14 cellular contexts compared by ENCODE assay signal in the genomic region with DNA sequence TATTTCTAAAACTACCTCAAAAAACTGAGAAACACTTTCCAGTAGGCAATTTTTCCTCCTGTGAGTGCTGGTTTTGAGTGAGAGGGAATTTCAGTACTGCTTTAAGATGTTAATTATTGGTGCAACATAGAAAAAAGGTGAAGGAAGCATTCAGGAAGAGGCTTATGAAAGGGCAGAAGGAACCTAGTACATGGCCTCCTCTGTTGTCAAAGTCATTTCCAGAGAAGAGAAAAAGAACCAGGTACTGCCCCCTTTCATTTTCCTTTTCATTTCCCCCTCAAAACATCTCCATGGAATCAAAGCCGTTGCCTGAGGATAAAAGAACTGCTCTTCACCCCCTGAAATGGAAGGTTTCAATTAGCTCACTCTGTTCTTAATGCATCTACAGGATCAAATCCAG. TPM values are rescaled to one million over a fixed set of nuclear protein-coding genes. Genes with fewer than 3 reads are reported as not detected.
DNase-seq lines count a peak whose midpoint lies in the region; ATAC-seq, FAIRE-seq and TF ChIP-seq lines count a peak whose summit lies in the region.
"Had no signal": no experiment of that assay in that cellular context is flagged by ENCODE, and none has a peak within 500 bp of the region (broad histone marks: within the 10 kb centered on the region; RNA-seq: fewer than 3 reads in every experiment).

No MANE protein-coding gene starts in this region.

- peaks cover 2 to 6% of the 10 kb centered on the region in 2 donors for H3K36me3 Mint-ChIP-seq in activated T-cell treated with anti-CD3 and anti-CD28 coated beads, Interleukin-2, amount 50 U/mL, for 72 hours (ENCODE audit: insufficient read depth in 2 of 2)

- H3K9me3 Mint-ChIP-seq in activated T-cell treated with anti-CD3 and anti-CD28 coated beads, Interleukin-2, amount 50 U/mL, for 72 hours: no peaks in the 10 kb centered on the region

- H3K4me3 Mint-ChIP-seq in activated T-cell treated with anti-CD3 and anti-CD28 coated beads, Interleukin-2, amount 50 U/mL, for 72 hours: peak overlapping the region in 1 of 2 donors; percentile 27

- H3K4me1 Mint-ChIP-seq in activated T-cell treated with anti-CD3 and anti-CD28 coated beads, Interleukin-2, amount 50 U/mL, for 72 hours (ENCODE audit: low read depth): peaks cover 45% of the 10 kb centered on the region

- TF ChIP-seq RAD21 in HepG2 (CRISPR knock-in tag; IDR thresholded peaks at IDR 0.05): no peak

- no peak for TF ChIP-seq CTCF in endothelial cell of umbilical vein (IDR thresholded peaks at IDR 0.05; ENCODE audit: extremely low read depth in 1 of 2, insufficient read depth in 1 of 2, low read depth in 1 of 2, low read length in 2 of 2)
- no peak for TF ChIP-seq CTCF in HepG2 (CRISPR knock-in tag; IDR thresholded peaks at IDR 0.05)

- H3K27me3 Mint-ChIP-seq in activated T-cell treated with anti-CD3 and anti-CD28 coated beads, Interleukin-2, amount 50 U/mL, for 72 hours (ENCODE audit: low read depth): no peaks in the 10 kb centered on the region

- H4K20me1 ChIP-seq in endothelial cell of umbilical vein (replicated peaks; ENCODE audit: control insufficient read depth, extremely low read depth, insufficient read depth, low read length): no peaks in the 10 kb centered on the region
- no peaks in the 10 kb centered on the region for H4K20me1 ChIP-seq in HepG2 (ENCODE audit: insufficient read depth, low read length)

- H3K4me1 ChIP-seq in endothelial cell of umbilical vein (ENCODE audit: control insufficient read depth, extremely low read depth, insufficient read depth, low read length): peaks cover 46% of the 10 kb centered on the region
- no peaks in the 10 kb centered on the region for H3K4me1 ChIP-seq in HepG2 (ENCODE audit: insufficient read depth, low read length)
- H3K4me1 ChIP-seq in effector memory CD4-positive, alpha-beta T cell (ENCODE audit: control insufficient read depth, insufficient read depth, low read length, poor library complexity, severe bottlenecking): no peaks in the 10 kb centered on the region

- H3K27me3 ChIP-seq in endothelial cell of umbilical vein (ENCODE audit: control insufficient read depth in 2 of 2, insufficient read depth in 2 of 2, low read length in 2 of 2): no peaks in the 10 kb centered on the region
- no peaks in the 10 kb centered on the region for H3K27me3 ChIP-seq in HepG2 (ENCODE audit: control insufficient read depth in 1 of 2, insufficient read depth in 2 of 2, low read length in 2 of 2)
- no peaks in the 10 kb centered on the region for H3K27me3 ChIP-seq in effector memory CD4-positive, alpha-beta T cell (replicated peaks; ENCODE audit: control insufficient read depth, insufficient read depth, low read length, poor library complexity, severe bottlenecking)
- H3K27me3 ChIP-seq: thyroid gland had no signal

- no peak for TF ChIP-seq EP300 in HepG2 (IDR thresholded peaks at IDR 0.05; ENCODE audit: low read depth in 2 of 2, low read length in 2 of 2)
- no peak for TF ChIP-seq EP300 in HepG2 (CRISPR knock-in tag; IDR thresholded peaks at IDR 0.05; ENCODE audit: borderline replicate concordance)

- WGBS in HepG2 (ENCODE audit: low lambda C conversion rate): 100% methylated on average over 1 of the region's 1 CpG

- no peak overlapping the region for H3K9ac ChIP-seq in endothelial cell of umbilical vein (replicated peaks; ENCODE audit: extremely low read depth, insufficient read depth, low read length)
- no peak overlapping the region for H3K9ac ChIP-seq in HepG2 (ENCODE audit: insufficient read depth, low read depth, low read length)

- H3K36me3 ChIP-seq in endothelial cell of umbilical vein (ENCODE audit: control insufficient read depth in 2 of 2, extremely low read depth in 1 of 2, insufficient read depth in 2 of 2, low read length in 2 of 2) (no peaks in the 10 kb centered on the region), HepG2 (replicated peaks in 1 of 2; ENCODE audit: control insufficient read depth in 1 of 2, insufficient read depth in 2 of 2, low read length in 2 of 2) (peaks cover 0 to 3% of the 10 kb centered on the region in 2 experiments; a peak in 2 of 5 replicates)
- H3K36me3 ChIP-seq in effector memory CD4-positive, alpha-beta T cell (ENCODE audit: control insufficient read depth, insufficient read depth, low read length): peaks cover 6% of the 10 kb centered on the region

- TF ChIP-seq POLR2A in endothelial cell of umbilical vein (IDR thresholded peaks at IDR 0.05; ENCODE audit: low read depth, low read length): no peak
- no peak for TF ChIP-seq POLR2A in HepG2 (IDR thresholded peaks at IDR 0.05; ENCODE audit: insufficient read depth in 1 of 2, low read depth in 2 of 2, low read length in 2 of 2)

- FAIRE-seq in endothelial cell of umbilical vein (lab: Jason Lieb, UNC) (no peak), HepG2 (lab: Jason Lieb, UNC) (no peak)
- FAIRE-seq: bronchial epithelial cell had no signal

- POLR2A ChIA-PET in endothelial cell of umbilical vein (lab: Charles Lee) (interaction anchor here (1.5 kb wide), 1 partner anchor 9 kb away, joined by 4 read pairs; no protein-coding TSS in a partner anchor), HepG2 (lab: Yijun Ruan, JAX) (no interaction called here)

- H2AFZ ChIP-seq in endothelial cell of umbilical vein (ENCODE audit: low read depth, low read length): no peak overlapping the region
- H2AFZ ChIP-seq in HepG2 (ENCODE audit: low read length): no peak overlapping the region

- H3K4me3 ChIP-seq in endothelial cell of umbilical vein (replicated peaks in 1 of 3; ENCODE audit: insufficient read depth in 1 of 3, low read depth in 1 of 3, low read length in 3 of 3) (no peak overlapping the region), HepG2 (replicated peaks in 1 of 3; ENCODE audit: insufficient read depth in 1 of 3, low read depth in 2 of 3, low read length in 3 of 3) (no peak overlapping the region)
- no peak overlapping the region for H3K4me3 ChIP-seq in effector memory CD4-positive, alpha-beta T cell (ENCODE audit: insufficient read depth, low read depth, low read length, poor library complexity, severe bottlenecking)
- H3K4me3 ChIP-seq: thyroid gland had no signal

- no peaks in the 10 kb centered on the region for H3K9me1 ChIP-seq in endothelial cell of umbilical vein (replicated peaks; ENCODE audit: control insufficient read depth, extremely low read depth, insufficient read depth, low read length)

- H3K4me2 ChIP-seq in endothelial cell of umbilical vein (ENCODE audit: insufficient read depth, low read length): no peak overlapping the region
- no peak overlapping the region for H3K4me2 ChIP-seq in HepG2 (ENCODE audit: low read depth, low read length)

- peak overlapping the region; percentile 59 for H3K27ac ChIP-seq in endothelial cell of umbilical vein (ENCODE audit: insufficient read depth, low read depth, low read length)
- peak overlapping the region; percentile 29 for H3K27ac ChIP-seq in substantia nigra (ENCODE audit: low read depth, low read length, poor library complexity, severe bottlenecking)
- no peak overlapping the region for H3K27ac ChIP-seq in HepG2 (ENCODE audit: extremely low read length, insufficient read depth, low read length)
- H3K27ac ChIP-seq in effector memory CD4-positive, alpha-beta T cell (ENCODE audit: insufficient read depth, low read length, poor library complexity, severe bottlenecking): no peak overlapping the region

- peak in 1 of 2 donors; percentile 34 for ATAC-seq in activated T-cell treated with anti-CD3 and anti-CD28 coated beads, Interleukin-2, amount 50 U/mL, for 72 hours (replicated peaks in 1 of 2)
- ATAC-seq in HG03039 (IDR thresholded peaks at IDR 0.05; ENCODE audit: unreplicated experiment) (peak; percentile 47), HepG2 (no peak)

- no peaks in the 10 kb centered on the region for H3K9me3 ChIP-seq in endothelial cell of umbilical vein (replicated peaks; ENCODE audit: control insufficient read depth, insufficient read depth, low read length)
- no peaks in the 10 kb centered on the region for H3K9me3 ChIP-seq in HepG2 (ENCODE audit: low read length)
- no peaks in the 10 kb centered on the region for H3K9me3 ChIP-seq in effector memory CD4-positive, alpha-beta T cell (ENCODE audit: control insufficient read depth, low read length)
- H3K9me3 ChIP-seq: thyroid gland had no signal

- in situ Hi-C loops in HepG2 (cut with HindIII; ENCODE audit: extremely low pct_ligation_motif_present, low pct_unique_long_range_greater_than_20kb): no loop called here

- peak overlapping the region; percentile 38 for H3K27ac Mint-ChIP-seq in activated T-cell treated with anti-CD3 and anti-CD28 coated beads, Interleukin-2, amount 50 U/mL, for 72 hours

- CTCF ChIA-PET in endothelial cell of umbilical vein (lab: Charles Lee) (interaction anchor here (1.1 to 3.8 kb wide), 10 partner anchors 8 to 82 kb away, joined by 3 to 29 read pairs (median 10); a partner anchor contains a TSS), HepG2 (lab: Yijun Ruan, JAX; ENCODE audit: low intra/inter-chr PET ratio, low total read pairs) (no interaction called here)

- intact Hi-C loops in endothelial cell of umbilical vein (cut with micrococcal nuclease): loop anchor here (2.0 to 10.0 kb wide), 3 partner anchors 40 to 1052 kb away; a partner anchor contains a TSS
- intact Hi-C loops in HepG2 (cut with micrococcal nuclease; ENCODE audit: unreplicated experiment): no loop called here

- H3K79me2 ChIP-seq in endothelial cell of umbilical vein (ENCODE audit: control insufficient read depth, insufficient read depth, low read length): no peaks in the 10 kb centered on the region
- no peaks in the 10 kb centered on the region for H3K79me2 ChIP-seq in HepG2 (ENCODE audit: insufficient read depth, low read length)

- BruUV-seq in endothelial cell of umbilical vein (replicated peaks; lab: Mats Ljungman, UMichigan) (no TSS peak), HepG2 (replicated peaks; lab: Mats Ljungman, UMichigan) (no TSS peak)

- no peak for DNase-seq in activated T-cell treated with anti-CD3 and anti-CD28 coated beads, Interleukin-2, amount 50 U/mL, for 72 hours
- no peak for DNase-seq in activated T-cell treated with anti-CD3 and anti-CD28 coated beads, Interleukin-2, amount 50 U/mL, for 1 hour
- no peak for DNase-seq in endothelial cell of umbilical vein (ENCODE audit: low read depth, low spot score)
- no peak for DNase-seq in substantia nigra (lab: John Stamatoyannopoulos, UW)
- no peak for DNase-seq in HepG2 (ENCODE audit: low spot score)
- DNase-seq in NCI-H748 treated with DMSO at 0.1 percent for 48 hours (lab: John Stamatoyannopoulos, UW): no peak
- no peak for DNase-seq in effector memory CD4-positive, alpha-beta T cell
- DNase-seq: activated CD4-positive, CD25-positive, alpha-beta regulatory T cell; DMS153; MV-4-11; NCI-H524 treated with DMSO at 0.1 percent for 48 hours; thyroid gland had no signal

- dilution Hi-C loops in endothelial cell of umbilical vein (cut with MboI; ENCODE audit: extremely low pct_ligation_motif_present, low sequenced_read_pairs): no loop called here

RNA-seq across cellular contexts. Expression of a gene that starts 19.8 kb away (rescaled TPM):
- total RNA-seq in activated T-cell treated with anti-CD3 and anti-CD28 coated beads, Interleukin-2, amount 50 U/mL, for 72 hours: under 1 TPM in 1 of 2 donors, not detected in 1; 0.41 TPM
- total RNA-seq in endothelial cell of umbilical vein (1.5 and 1.8 TPM in 2 replicates), HepG2 (2016; rRNA removed; fragmentation: Illumina TruSeq; extraction: Trizol) (not detected in 2 replicates)
- polyA plus RNA-seq in endothelial cell of umbilical vein (0.98 and 1.2 TPM in 2 replicates), HepG2 (2011; rRNA removed) (not detected in 2 replicates)
- 0.68 and 0.71 TPM in 2 replicates for polyA plus RNA-seq in endothelial cell of umbilical vein (2011; cell fraction: cytosol; rRNA removed)
- polyA plus RNA-seq in endothelial cell of umbilical vein (2011; cell fraction: nucleus; rRNA removed): 0.54 and 0.98 TPM in 2 replicates
- 1.6 and 3.2 TPM in 2 replicates for polyA plus RNA-seq in endothelial cell of umbilical vein (2012)
- 0.22 and 1.1 TPM in 2 replicates for polyA minus RNA-seq in endothelial cell of umbilical vein
- polyA minus RNA-seq in endothelial cell of umbilical vein (2011; cell fraction: cytosol; rRNA and poly(A)+ RNA removed): 5.6 TPM
- polyA minus RNA-seq in endothelial cell of umbilical vein (2011; cell fraction: nucleus; rRNA and poly(A)+ RNA removed): not detected in 2 replicates
- not detected in 2 replicates for total RNA-seq in HepG2 (2016; cell fraction: cytosol; rRNA removed; fragmentation: Illumina TruSeq; extraction: Trizol; ENCODE audit: low read depth)
- total RNA-seq in HepG2 (2016; cell fraction: insoluble cytoplasmic fraction; rRNA removed; fragmentation: Illumina TruSeq; extraction: Trizol): not detected in 2 replicates
- not detected in 2 replicates for total RNA-seq in HepG2 (2016; cell fraction: membrane; rRNA removed; fragmentation: Illumina TruSeq; extraction: Trizol)
- total RNA-seq in HepG2 (2016; cell fraction: nucleus; rRNA removed; fragmentation: Illumina TruSeq; extraction: Trizol): not detected in 2 replicates
- not detected in 2 replicates for polyA plus RNA-seq in HepG2 (2011; cell fraction: cytosol; rRNA removed)
- polyA plus RNA-seq in HepG2 (2011; cell fraction: nucleus; rRNA removed): not detected in 2 replicates
- not detected in 2 replicates for polyA plus RNA-seq in HepG2 (2012)
- not detected in 2 replicates for polyA plus RNA-seq in HepG2 (2016; cell fraction: cytosol; fragmentation: Illumina TruSeq; extraction: Trizol; ENCODE audit: low read depth)
- not detected in 2 replicates for polyA plus RNA-seq in HepG2 (2016; cell fraction: insoluble cytoplasmic fraction; fragmentation: Illumina TruSeq; extraction: Trizol; ENCODE audit: low read depth)
- polyA plus RNA-seq in HepG2 (2016; cell fraction: membrane; fragmentation: Illumina TruSeq; extraction: Trizol; ENCODE audit: low read depth): not detected in 2 replicates
- polyA plus RNA-seq in HepG2 (2016; cell fraction: nucleus; fragmentation: Illumina TruSeq; extraction: Trizol; ENCODE audit: insufficient read depth, low read depth): not detected in 2 replicates
- polyA minus RNA-seq in HepG2 (2011; rRNA and poly(A)+ RNA removed; ENCODE audit: low replicate concordance): 0.63 TPM in 1 of 2 replicates, not detected in the other
- not detected in 2 replicates for polyA minus RNA-seq in HepG2 (2011; cell fraction: cytosol; rRNA and poly(A)+ RNA removed)
- not detected in 2 replicates for polyA minus RNA-seq in HepG2 (2011; cell fraction: nucleus; rRNA and poly(A)+ RNA removed)

RNA-seq across cellular contexts. Expression of a gene that starts 40.0 kb away (rescaled TPM):
- total RNA-seq in activated T-cell treated with anti-CD3 and anti-CD28 coated beads, Interleukin-2, amount 50 U/mL, for 72 hours: 1 to 10 TPM; 5.5 to 5.7 TPM
- total RNA-seq in endothelial cell of umbilical vein: 118 and 119 TPM in 2 replicates
- polyA plus RNA-seq in endothelial cell of umbilical vein: 44.8 and 56.9 TPM in 2 replicates
- 87.4 and 95.6 TPM in 2 replicates for polyA plus RNA-seq in endothelial cell of umbilical vein (2011; cell fraction: cytosol; rRNA removed)
- 35.7 and 36.2 TPM in 2 replicates for polyA plus RNA-seq in endothelial cell of umbilical vein (2011; cell fraction: nucleus; rRNA removed)
- 97.9 and 99.8 TPM in 2 replicates for polyA plus RNA-seq in endothelial cell of umbilical vein (2012)
- polyA minus RNA-seq in endothelial cell of umbilical vein: 31.9 and 32.7 TPM in 2 replicates
- polyA minus RNA-seq in endothelial cell of umbilical vein (2011; cell fraction: cytosol; rRNA and poly(A)+ RNA removed): 8.6 TPM
- polyA minus RNA-seq in endothelial cell of umbilical vein (2011; cell fraction: nucleus; rRNA and poly(A)+ RNA removed): 13.0 and 22.6 TPM in 2 replicates
- total RNA-seq in HepG2 (2016; rRNA removed; fragmentation: Illumina TruSeq; extraction: Trizol): not detected in 2 replicates
- not detected in 2 replicates for total RNA-seq in HepG2 (2016; cell fraction: cytosol; rRNA removed; fragmentation: Illumina TruSeq; extraction: Trizol; ENCODE audit: low read depth)
- not detected in 2 replicates for total RNA-seq in HepG2 (2016; cell fraction: insoluble cytoplasmic fraction; rRNA removed; fragmentation: Illumina TruSeq; extraction: Trizol)
- total RNA-seq in HepG2 (2016; cell fraction: membrane; rRNA removed; fragmentation: Illumina TruSeq; extraction: Trizol): not detected in 2 replicates
- total RNA-seq in HepG2 (2016; cell fraction: nucleus; rRNA removed; fragmentation: Illumina TruSeq; extraction: Trizol): not detected in 2 replicates
- not detected in 2 replicates for polyA plus RNA-seq in HepG2 (2011; rRNA removed)
- not detected in 2 replicates for polyA plus RNA-seq in HepG2 (2011; cell fraction: cytosol; rRNA removed)
- not detected in 2 replicates for polyA plus RNA-seq in HepG2 (2011; cell fraction: nucleus; rRNA removed)
- polyA plus RNA-seq in HepG2 (2012): not detected in 2 replicates
- polyA plus RNA-seq in HepG2 (2016; cell fraction: cytosol; fragmentation: Illumina TruSeq; extraction: Trizol; ENCODE audit: low read depth): not detected in 2 replicates
- not detected in 2 replicates for polyA plus RNA-seq in HepG2 (2016; cell fraction: insoluble cytoplasmic fraction; fragmentation: Illumina TruSeq; extraction: Trizol; ENCODE audit: low read depth)
- not detected in 2 replicates for polyA plus RNA-seq in HepG2 (2016; cell fraction: membrane; fragmentation: Illumina TruSeq; extraction: Trizol; ENCODE audit: low read depth)
- not detected in 2 replicates for polyA plus RNA-seq in HepG2 (2016; cell fraction: nucleus; fragmentation: Illumina TruSeq; extraction: Trizol; ENCODE audit: insufficient read depth, low read depth)
- polyA minus RNA-seq in HepG2 (2011; rRNA and poly(A)+ RNA removed; ENCODE audit: low replicate concordance): 10.7 TPM in 1 of 2 replicates, not detected in the other
- polyA minus RNA-seq in HepG2 (2011; cell fraction: cytosol; rRNA and poly(A)+ RNA removed): 0.53 TPM in 1 of 2 replicates, not detected in the other
- polyA minus RNA-seq in HepG2 (2011; cell fraction: nucleus; rRNA and poly(A)+ RNA removed): not detected in 2 replicates

Comparison
In these comparisons a context has a peak if more than half of its experiments do, and no peak if none do; other contexts are left out.
1. H3K27ac ChIP-seq: peak in endothelial cell of umbilical vein (single experiment) and substantia nigra (single experiment); none in HepG2 (single experiment) and effector memory CD4-positive, alpha-beta T cell (single experiment).
2. RNA of a gene that starts 40.0 kb away (total RNA-seq): 118 to 119 TPM in endothelial cell of umbilical vein; 5.5 to 5.7 TPM in activated T-cell treated with anti-CD3 and anti-CD28 coated beads, Interleukin-2, amount 50 U/mL, for 72 hours and not detected in HepG2; every median in the first group is over 10 times any median in the second.